ENCODE assay signal across 25 cellular contexts in the genomic region with DNA sequence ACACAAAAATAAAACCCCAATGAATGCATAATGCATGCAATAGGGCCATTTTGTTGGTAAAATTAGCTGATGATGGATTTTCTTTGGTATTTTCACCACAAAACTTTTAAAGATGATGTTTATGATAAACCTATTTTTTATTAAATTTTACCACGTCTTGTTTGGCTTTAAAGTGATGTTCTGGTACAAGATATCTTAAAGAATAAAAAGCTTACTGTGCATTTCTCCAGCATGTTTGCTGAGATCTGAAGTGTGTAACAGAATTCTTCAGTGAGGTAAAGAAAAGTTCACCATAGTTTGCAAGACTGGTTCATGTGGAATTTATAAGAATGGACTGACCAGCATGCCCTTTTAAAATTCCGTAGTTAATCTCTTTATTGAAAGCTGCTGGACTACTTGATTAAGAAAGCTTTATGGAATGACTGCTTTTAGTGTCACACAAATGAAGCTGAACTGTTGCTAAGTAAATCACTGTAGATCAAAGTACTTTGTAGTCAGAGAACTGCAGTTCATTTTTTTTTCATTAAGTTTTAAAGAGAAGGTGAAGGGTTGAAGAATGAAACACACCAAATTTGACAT.
DNase-seq lines count a peak whose midpoint lies in the region; ATAC-seq and TF ChIP-seq lines count a peak whose summit lies in the region.
"Had no signal": no experiment of that assay in that cellular context is flagged by ENCODE, and none has a peak within 500 bp of the region (broad histone marks: within the 10 kb centered on the region; RNA-seq: fewer than 3 reads in every experiment).

No MANE protein-coding gene starts in this region.

- no peak overlapping the region for H3K27ac Mint-ChIP-seq in HFFc6
- H3K27ac Mint-ChIP-seq: activated naive CD8-positive, alpha-beta T cell treated with anti-CD3 and anti-CD28 coated beads for 36 hours; CD4-positive, alpha-beta memory T cell; naive B cell; stimulated activated effector memory CD8-positive, alpha-beta T cell treated with anti-CD3 and anti-CD28 coated beads, Interleukin-12 subunit alpha, Interleukin-12 subunit beta, amount 100 ng/mL, for 72 hours had no signal

- H3K9me3 Mint-ChIP-seq in HFFc6 = peaks cover 15% of the 10 kb centered on the region; the same call in 1 of the 2 replicates
- H3K9me3 Mint-ChIP-seq: stimulated activated effector memory CD8-positive, alpha-beta T cell treated with anti-CD3 and anti-CD28 coated beads, Interleukin-12 subunit alpha, Interleukin-12 subunit beta, amount 100 ng/mL, for 72 hours had no signal

- no peak overlapping the region for H3K4me3 Mint-ChIP-seq in HFFc6
- H3K4me3 Mint-ChIP-seq: activated naive CD8-positive, alpha-beta T cell treated with anti-CD3 and anti-CD28 coated beads for 36 hours; CD4-positive, alpha-beta memory T cell; naive B cell; stimulated activated effector memory CD8-positive, alpha-beta T cell treated with anti-CD3 and anti-CD28 coated beads, Interleukin-12 subunit alpha, Interleukin-12 subunit beta, amount 100 ng/mL, for 72 hours had no signal

- H3K27me3 Mint-ChIP-seq in HFFc6 (ENCODE audit: insufficient read depth) = no peaks in the 10 kb centered on the region; the same call in 1 of the 2 replicates
- H3K27me3 Mint-ChIP-seq: activated naive CD8-positive, alpha-beta T cell treated with anti-CD3 and anti-CD28 coated beads for 36 hours; CD4-positive, alpha-beta memory T cell; naive B cell had no signal

- POLR2A ChIA-PET in RWPE1 (lab: Yijun Ruan, JAX; ENCODE audit: low non-redundant PET) = no interaction called here

- no peak for TF ChIP-seq CTCF in HFFc6 (IDR thresholded peaks at IDR 0.05)
- TF ChIP-seq CTCF in RWPE1 (conservative IDR thresholded peaks at IDR 0.05; ENCODE audit: low read depth) = no peak

- DNase-seq in HFFc6 (peak; percentile 6), astrocyte of the hippocampus (ENCODE audit: low read depth, low spot score) (peak; percentile 62), left kidney (ENCODE audit: low read depth, low spot score) (peak; percentile 58), DMS 273 treated with DMSO at 0.1 percent for 48 hours (lab: John Stamatoyannopoulos, UW) (no peak), NCI-H1930 (lab: John Stamatoyannopoulos, UW) (no peak), RWPE1 (ENCODE audit: low spot score) (no peak)
- DNase-seq: activated CD4-positive, alpha-beta T cell treated with anti-CD3 and anti-CD28 coated beads for 48 hours; activated CD8-positive, alpha-beta memory T cell treated with anti-CD3 and anti-CD28 coated beads for 24 hours; activated effector memory CD4-positive, alpha-beta T cell treated with Interleukin-2 at 50 U/mL for 16 hours; activated naive CD8-positive, alpha-beta T cell treated with anti-CD3 and anti-CD28 coated beads for 36 hours; CD4-positive, alpha-beta memory T cell; KBM-7; left ventricle myocardium inferior; MG63; naive B cell; NCI-H1436 treated with DMSO at 0.1 percent for 48 hours; NCI-H2107; NCI-H446; occipital lobe; spleen; stimulated activated CD4-positive, alpha-beta T cell treated with anti-CD3 and anti-CD28 coated beads, Interleukin-4, amount 100 ng/mL, for 1 hour; substantia nigra had no signal

- ATAC-seq in GM21737 (IDR thresholded peaks at IDR 0.05; ENCODE audit: unreplicated experiment) = no peak
- ATAC-seq: Right ventricle myocardium inferior; stimulated activated effector memory CD8-positive, alpha-beta T cell treated with anti-CD3 and anti-CD28 coated beads, Interleukin-12 subunit alpha, Interleukin-12 subunit beta, amount 100 ng/mL, for 72 hours had no signal

- no peaks in the 10 kb centered on the region for H3K4me1 Mint-ChIP-seq in HFFc6 (ENCODE audit: low read depth)
- H3K4me1 Mint-ChIP-seq: activated naive CD8-positive, alpha-beta T cell treated with anti-CD3 and anti-CD28 coated beads for 36 hours; CD4-positive, alpha-beta memory T cell; naive B cell; stimulated activated effector memory CD8-positive, alpha-beta T cell treated with anti-CD3 and anti-CD28 coated beads, Interleukin-12 subunit alpha, Interleukin-12 subunit beta, amount 100 ng/mL, for 72 hours had no signal

- H3K27ac ChIP-seq in RWPE1 = no peak overlapping the region
- H3K27ac ChIP-seq: left ventricle myocardium inferior, spleen had no signal

- CTCF ChIA-PET in RWPE1 (lab: Yijun Ruan, JAX) = no interaction called here

- peaks cover 6% of the 10 kb centered on the region; the same call in 1 of the 2 replicates for H3K36me3 Mint-ChIP-seq in HFFc6 (ENCODE audit: low read depth)
- H3K36me3 Mint-ChIP-seq: activated naive CD8-positive, alpha-beta T cell treated with anti-CD3 and anti-CD28 coated beads for 36 hours; CD4-positive, alpha-beta memory T cell; naive B cell; stimulated activated effector memory CD8-positive, alpha-beta T cell treated with anti-CD3 and anti-CD28 coated beads, Interleukin-12 subunit alpha, Interleukin-12 subunit beta, amount 100 ng/mL, for 72 hours had no signal

Comparison
In these comparisons a context has a peak if more than half of its experiments do, and no peak if none do; other contexts are left out.
1. DNase-seq: peak in HFFc6 (single experiment), astrocyte of the hippocampus (single experiment) and left kidney (single experiment); none in DMS 273 treated with DMSO at 0.1 percent for 48 hours (single experiment), NCI-H1930 (0 of 2) and RWPE1 (single experiment).